ENCODE assay signal across 2 cellular contexts in the genomic region with DNA sequence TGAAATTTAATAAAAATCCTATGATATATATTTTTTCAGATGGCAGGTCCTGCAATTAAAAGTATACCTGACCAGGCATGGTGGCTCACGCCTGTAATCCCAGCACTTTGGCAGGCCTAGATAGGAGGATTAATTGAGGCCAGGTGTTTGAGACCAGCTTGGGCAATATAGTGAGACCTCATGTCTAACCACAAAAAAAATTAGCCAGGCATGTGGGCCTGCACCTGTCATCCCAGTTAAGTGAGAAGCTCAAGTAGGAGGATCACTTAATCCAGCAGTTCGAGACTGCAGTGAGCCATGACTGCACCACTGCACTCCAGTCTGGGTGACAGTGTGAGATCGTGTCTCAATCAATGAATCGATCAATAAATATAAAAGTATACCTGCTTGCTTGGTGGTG.
TF ChIP-seq lines count a peak whose summit lies in the region.

No MANE protein-coding gene starts in this region.

TF ChIP-seq in SK-N-SH, 30 proteins besides CTCF, POLR2A, EP300 and RAD21 (continued from another document):
- no peak for TF ChIP-seq TAF1 (IDR thresholded peaks at IDR 0.05; ENCODE audit: borderline replicate concordance, low read depth, low read length)
- TF ChIP-seq, protein P1, sequence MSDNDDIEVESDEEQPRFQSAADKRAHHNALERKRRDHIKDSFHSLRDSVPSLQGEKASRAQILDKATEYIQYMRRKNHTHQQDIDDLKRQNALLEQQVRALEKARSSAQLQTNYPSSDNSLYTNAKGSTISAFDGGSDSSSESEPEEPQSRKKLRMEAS (IDR thresholded peaks at IDR 0.05; ENCODE audit: low read depth) = no peak
- TF ChIP-seq MXI1 (IDR thresholded peaks at IDR 0.05; ENCODE audit: low read depth, low read length) = no peak
- no peak for TF ChIP-seq NRF1 (IDR thresholded peaks at IDR 0.05; ENCODE audit: low read depth, low read length)
- TF ChIP-seq, protein P2, sequence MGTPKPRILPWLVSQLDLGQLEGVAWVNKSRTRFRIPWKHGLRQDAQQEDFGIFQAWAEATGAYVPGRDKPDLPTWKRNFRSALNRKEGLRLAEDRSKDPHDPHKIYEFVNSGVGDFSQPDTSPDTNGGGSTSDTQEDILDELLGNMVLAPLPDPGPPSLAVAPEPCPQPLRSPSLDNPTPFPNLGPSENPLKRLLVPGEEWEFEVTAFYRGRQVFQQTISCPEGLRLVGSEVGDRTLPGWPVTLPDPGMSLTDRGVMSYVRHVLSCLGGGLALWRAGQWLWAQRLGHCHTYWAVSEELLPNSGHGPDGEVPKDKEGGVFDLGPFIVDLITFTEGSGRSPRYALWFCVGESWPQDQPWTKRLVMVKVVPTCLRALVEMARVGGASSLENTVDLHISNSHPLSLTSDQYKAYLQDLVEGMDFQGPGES (IDR thresholded peaks at IDR 0.05; ENCODE audit: low read depth, low read length) = no peak

TF ChIP-seq in SK-N-SH treated with all-trans-retinoic acid at 6 μM for 48 hours, 23 proteins besides CTCF, POLR2A, EP300 and RAD21 (continued from another document):
- TF ChIP-seq, protein P3, sequence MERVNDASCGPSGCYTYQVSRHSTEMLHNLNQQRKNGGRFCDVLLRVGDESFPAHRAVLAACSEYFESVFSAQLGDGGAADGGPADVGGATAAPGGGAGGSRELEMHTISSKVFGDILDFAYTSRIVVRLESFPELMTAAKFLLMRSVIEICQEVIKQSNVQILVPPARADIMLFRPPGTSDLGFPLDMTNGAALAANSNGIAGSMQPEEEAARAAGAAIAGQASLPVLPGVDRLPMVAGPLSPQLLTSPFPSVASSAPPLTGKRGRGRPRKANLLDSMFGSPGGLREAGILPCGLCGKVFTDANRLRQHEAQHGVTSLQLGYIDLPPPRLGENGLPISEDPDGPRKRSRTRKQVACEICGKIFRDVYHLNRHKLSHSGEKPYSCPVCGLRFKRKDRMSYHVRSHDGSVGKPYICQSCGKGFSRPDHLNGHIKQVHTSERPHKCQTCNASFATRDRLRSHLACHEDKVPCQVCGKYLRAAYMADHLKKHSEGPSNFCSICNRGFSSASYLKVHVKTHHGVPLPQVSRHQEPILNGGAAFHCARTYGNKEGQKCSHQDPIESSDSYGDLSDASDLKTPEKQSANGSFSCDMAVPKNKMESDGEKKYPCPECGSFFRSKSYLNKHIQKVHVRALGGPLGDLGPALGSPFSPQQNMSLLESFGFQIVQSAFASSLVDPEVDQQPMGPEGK (CRISPR knock-in tag; IDR thresholded peaks at IDR 0.05; ENCODE audit: borderline replicate concordance) = no peak
- no peak for TF ChIP-seq ISL1 (CRISPR knock-in tag; IDR thresholded peaks at IDR 0.05)
TF ChIP-seq in SK-N-SH treated with all-trans-retinoic acid at 6 μM for 48 hours: peak in this region for 0.
